20 cellular contexts compared by ENCODE assay signal in genomic region chr15:101568304-101568703, GRCh38.
"Had no signal": no experiment of that assay in that cellular context is flagged by ENCODE, and none has a peak within 500 bp of the region (broad histone marks: within the 10 kb centered on the region; RNA-seq: fewer than 3 reads in every experiment).

No MANE protein-coding gene starts in this region.

- H3K9me3 ChIP-seq: neutrophil, right lobe of liver, stomach, vagina had no signal

- H3K9me3 Mint-ChIP-seq: activated naive CD4-positive, alpha-beta T cell treated with anti-CD3 and anti-CD28 coated beads for 36 hours; activated T-cell treated with anti-CD3 and anti-CD28 coated beads, Interleukin-2, amount 50 U/mL, for 4 hours; natural killer cell treated with Interleukin-12 subunit alpha and Interleukin-12 subunit beta and Interleukin-15 and Interleukin-18, amount 100 ng/mL, for 72 hours had no signal

- H2AFZ ChIP-seq: parathyroid adenoma had no signal

- H3K4me3 ChIP-seq: dorsolateral prefrontal cortex, lung, right lobe of liver, smooth muscle cell, stomach, vagina had no signal

- H3K4me3 Mint-ChIP-seq: activated naive CD4-positive, alpha-beta T cell treated with anti-CD3 and anti-CD28 coated beads for 36 hours; activated T-cell treated with anti-CD3 and anti-CD28 coated beads, Interleukin-2, amount 50 U/mL, for 4 hours; natural killer cell treated with Interleukin-12 subunit alpha and Interleukin-12 subunit beta and Interleukin-15 and Interleukin-18, amount 100 ng/mL, for 72 hours had no signal

- H3K27ac ChIP-seq: dorsolateral prefrontal cortex, epithelial cell of prostate, neutrophil, parathyroid adenoma, right lobe of liver, stomach, vagina had no signal

- H3K27me3 ChIP-seq: right lobe of liver, vagina had no signal

- DNase-seq: activated CD4-positive, alpha-beta T cell treated with anti-CD3 and anti-CD28 coated beads, Interleukin-2, amount 50 U/mL, for 1 hour; activated CD8-positive, alpha-beta memory T cell treated with anti-CD3 and anti-CD28 coated beads, Interleukin-2, amount 50 U/mL, for 4 hours; activated naive CD4-positive, alpha-beta T cell treated with anti-CD3 and anti-CD28 coated beads for 36 hours; activated T-cell treated with anti-CD3 and anti-CD28 coated beads, Interleukin-2, amount 50 U/mL, for 4 hours; aorta; dorsolateral prefrontal cortex; foreskin melanocyte; kidney; right lobe of liver; stimulated activated CD4-positive, alpha-beta T cell treated with anti-CD3 and anti-CD28 coated beads, Interleukin-4, amount 100 ng/mL, for 1 hour; stomach; T1000; trophoblast cell had no signal

- H3K36me3 Mint-ChIP-seq: natural killer cell treated with Interleukin-12 subunit alpha and Interleukin-12 subunit beta and Interleukin-15 and Interleukin-18, amount 100 ng/mL, for 72 hours had no signal

- ATAC-seq: activated T-cell treated with anti-CD3 and anti-CD28 coated beads, Interleukin-2, amount 50 U/mL, for 4 hours; natural killer cell treated with Interleukin-12 subunit alpha and Interleukin-12 subunit beta and Interleukin-15 and Interleukin-18, amount 100 ng/mL, for 72 hours; right lobe of liver had no signal

- H3K4me1 ChIP-seq: parathyroid adenoma, right lobe of liver, stomach, vagina had no signal

- H3K27ac Mint-ChIP-seq: activated naive CD4-positive, alpha-beta T cell treated with anti-CD3 and anti-CD28 coated beads for 36 hours; natural killer cell treated with Interleukin-12 subunit alpha and Interleukin-12 subunit beta and Interleukin-15 and Interleukin-18, amount 100 ng/mL, for 72 hours had no signal

- H3K4me2 ChIP-seq: smooth muscle cell had no signal

- FAIRE-seq: kidney had no signal

- H3K9ac ChIP-seq: parathyroid adenoma had no signal

- H3K36me3 ChIP-seq: neutrophil, right lobe of liver, stomach, vagina had no signal

- H3K79me2 ChIP-seq: parathyroid adenoma had no signal
